In genomic region chrX:42946544-42947223, GRCh38 we compare ENCODE assay signal across 17 cellular contexts.
DNase-seq lines count a peak whose midpoint lies in the region; ATAC-seq and TF ChIP-seq lines count a peak whose summit lies in the region.
"Had no signal": no experiment of that assay in that cellular context is flagged by ENCODE, and none has a peak within 500 bp of the region (broad histone marks: within the 10 kb centered on the region; RNA-seq: fewer than 3 reads in every experiment).

No MANE protein-coding gene starts in this region.

- no peaks in the 10 kb centered on the region for H3K4me1 ChIP-seq in BE2C

- CTCF ChIA-PET in activated naive CD4-positive, alpha-beta T cell treated with anti-CD3 and anti-CD28 coated beads for 36 hours (lab: Charles Lee) = no interaction called here
- CTCF ChIA-PET in activated B cell treated with CpG ODN at 0.5 μM for 24 hours (lab: Charles Lee) = no interaction called here

- DNase-seq in activated naive CD4-positive, alpha-beta T cell treated with anti-CD3 and anti-CD28 coated beads for 36 hours = no peak
- DNase-seq in activated naive CD4-positive, alpha-beta T cell treated with anti-CD3 and anti-CD28 coated beads, Interleukin-2, amount 50 U/mL, for 16 hours = no peak
- DNase-seq in activated B cell treated with CpG ODN at 0.5 μM for 24 hours (no peak), BE2C (no peak), NCI-H1105 treated with DMSO at 0.1 percent for 48 hours (lab: John Stamatoyannopoulos, UW) (no peak)
- no peak for DNase-seq in central memory CD8-positive, alpha-beta T cell (ENCODE audit: low spot score in 2 of 2)
- DNase-seq: esophagus squamous epithelium; GM23248; MG63; NCI-H2029; NCI-H510A treated with DMSO at 0.1 percent for 48 hours; SHP77; stimulated activated CD4-positive, alpha-beta T cell treated with anti-CD3 and anti-CD28 coated beads, Interleukin-4, amount 100 ng/mL, for 1 hour; T-helper 9 cell had no signal

- H3K4me1 Mint-ChIP-seq in activated naive CD4-positive, alpha-beta T cell treated with anti-CD3 and anti-CD28 coated beads for 36 hours (ENCODE audit: low read depth) = peaks cover 62% of the 10 kb centered on the region
- peaks cover 75% of the 10 kb centered on the region for H3K4me1 Mint-ChIP-seq in activated B cell treated with CpG ODN at 0.5 μM for 24 hours
- H3K4me1 Mint-ChIP-seq in central memory CD8-positive, alpha-beta T cell = peaks cover 58% of the 10 kb centered on the region
- peaks cover 89% of the 10 kb centered on the region for H3K4me1 Mint-ChIP-seq in stimulated activated naive CD8-positive, alpha-beta T cell treated with anti-CD3 and anti-CD28 coated beads, Interleukin-15, Interleukin-2, amounts not matched to agents 100 ng/mL and 50 ng/mL, for 24 hours (ENCODE audit: low read depth)

- ATAC-seq in activated B cell treated with CpG ODN at 0.5 μM for 24 hours (ENCODE audit: low read depth) = no peak
- ATAC-seq in central memory CD8-positive, alpha-beta T cell (replicated peaks; ENCODE audit: extremely low read depth, poor library complexity, severe bottlenecking) = no peak
- no peak for ATAC-seq in GM21619 (IDR thresholded peaks at IDR 0.05; ENCODE audit: unreplicated experiment)

- no peaks in the 10 kb centered on the region for H3K27me3 Mint-ChIP-seq in activated naive CD4-positive, alpha-beta T cell treated with anti-CD3 and anti-CD28 coated beads for 36 hours (ENCODE audit: low read depth)
- no peaks in the 10 kb centered on the region for H3K27me3 Mint-ChIP-seq in activated B cell treated with CpG ODN at 0.5 μM for 24 hours
- no peaks in the 10 kb centered on the region for H3K27me3 Mint-ChIP-seq in central memory CD8-positive, alpha-beta T cell
- no peaks in the 10 kb centered on the region for H3K27me3 Mint-ChIP-seq in stimulated activated naive CD8-positive, alpha-beta T cell treated with anti-CD3 and anti-CD28 coated beads, Interleukin-15, Interleukin-2, amounts not matched to agents 100 ng/mL and 50 ng/mL, for 24 hours

- H3K9me3 Mint-ChIP-seq in activated naive CD4-positive, alpha-beta T cell treated with anti-CD3 and anti-CD28 coated beads for 36 hours = peaks cover 2% of the 10 kb centered on the region
- H3K9me3 Mint-ChIP-seq in activated B cell treated with CpG ODN at 0.5 μM for 24 hours = no peaks in the 10 kb centered on the region
- H3K9me3 Mint-ChIP-seq in central memory CD8-positive, alpha-beta T cell = no peaks in the 10 kb centered on the region
- no peaks in the 10 kb centered on the region for H3K9me3 Mint-ChIP-seq in stimulated activated naive CD8-positive, alpha-beta T cell treated with anti-CD3 and anti-CD28 coated beads, Interleukin-15, Interleukin-2, amounts not matched to agents 100 ng/mL and 50 ng/mL, for 24 hours

- TF ChIP-seq CTCF in activated B cell treated with CpG ODN at 0.5 μM for 24 hours (IDR thresholded peaks at IDR 0.05) = no peak
- no peak for TF ChIP-seq CTCF in BE2C (IDR thresholded peaks at IDR 0.05; ENCODE audit: low read depth, low read length)

- H3K36me3 ChIP-seq in BE2C = no peaks in the 10 kb centered on the region
- H3K36me3 ChIP-seq: esophagus squamous epithelium, MG63 had no signal

- H3K36me3 Mint-ChIP-seq in activated naive CD4-positive, alpha-beta T cell treated with anti-CD3 and anti-CD28 coated beads for 36 hours (ENCODE audit: low read depth) = peaks cover 2% of the 10 kb centered on the region
- H3K36me3 Mint-ChIP-seq in activated B cell treated with CpG ODN at 0.5 μM for 24 hours (ENCODE audit: low read depth) = peaks cover 2% of the 10 kb centered on the region
- H3K36me3 Mint-ChIP-seq in central memory CD8-positive, alpha-beta T cell (ENCODE audit: insufficient read depth) = peaks cover 3% of the 10 kb centered on the region
- no peaks in the 10 kb centered on the region for H3K36me3 Mint-ChIP-seq in stimulated activated naive CD8-positive, alpha-beta T cell treated with anti-CD3 and anti-CD28 coated beads, Interleukin-15, Interleukin-2, amounts not matched to agents 100 ng/mL and 50 ng/mL, for 24 hours (ENCODE audit: low read depth)

- intact Hi-C loops in activated naive CD4-positive, alpha-beta T cell treated with anti-CD3 and anti-CD28 coated beads for 36 hours (cut with micrococcal nuclease) = loop anchor here (5.0 kb wide), 2 partner anchors 1024 to 1149 kb away; partner anchors contain the start of gene CASK
- intact Hi-C loops in activated B cell treated with CpG ODN at 0.5 μM for 24 hours (cut with micrococcal nuclease) = loop anchor here (10.0 kb wide), 2 partner anchors 608 to 1022 kb away; partner anchors contain the start of gene CASK

- H3K27ac Mint-ChIP-seq in activated naive CD4-positive, alpha-beta T cell treated with anti-CD3 and anti-CD28 coated beads for 36 hours = peak overlapping the region; percentile 95
- peak overlapping the region; percentile 93 for H3K27ac Mint-ChIP-seq in activated B cell treated with CpG ODN at 0.5 μM for 24 hours
- H3K27ac Mint-ChIP-seq in central memory CD8-positive, alpha-beta T cell (ENCODE audit: low read depth) = peak overlapping the region; percentile 97
- peak overlapping the region; percentile 94 for H3K27ac Mint-ChIP-seq in stimulated activated naive CD8-positive, alpha-beta T cell treated with anti-CD3 and anti-CD28 coated beads, Interleukin-15, Interleukin-2, amounts not matched to agents 100 ng/mL and 50 ng/mL, for 24 hours

- no peaks in the 10 kb centered on the region for H3K27me3 ChIP-seq in BE2C
- H3K27me3 ChIP-seq: esophagus squamous epithelium, MG63 had no signal

- peak overlapping the region; percentile 66 for H3K4me3 Mint-ChIP-seq in activated naive CD4-positive, alpha-beta T cell treated with anti-CD3 and anti-CD28 coated beads for 36 hours
- peak overlapping the region; percentile 53 for H3K4me3 Mint-ChIP-seq in activated B cell treated with CpG ODN at 0.5 μM for 24 hours
- peak overlapping the region; percentile 43 for H3K4me3 Mint-ChIP-seq in central memory CD8-positive, alpha-beta T cell
- H3K4me3 Mint-ChIP-seq in stimulated activated naive CD8-positive, alpha-beta T cell treated with anti-CD3 and anti-CD28 coated beads, Interleukin-15, Interleukin-2, amounts not matched to agents 100 ng/mL and 50 ng/mL, for 24 hours = peak overlapping the region; percentile 75

- no peak overlapping the region for H3K4me3 ChIP-seq in BE2C (ENCODE audit: low read depth, low read length)
- H3K4me3 ChIP-seq: esophagus squamous epithelium, GM23248, lung, MG63 had no signal

- POLR2A ChIA-PET in activated B cell treated with CpG ODN at 0.5 μM for 24 hours (lab: Charles Lee) = no interaction called here

- no peaks in the 10 kb centered on the region for H3K9me3 ChIP-seq in BE2C
- H3K9me3 ChIP-seq: esophagus squamous epithelium, MG63 had no signal
